In the genomic region with DNA sequence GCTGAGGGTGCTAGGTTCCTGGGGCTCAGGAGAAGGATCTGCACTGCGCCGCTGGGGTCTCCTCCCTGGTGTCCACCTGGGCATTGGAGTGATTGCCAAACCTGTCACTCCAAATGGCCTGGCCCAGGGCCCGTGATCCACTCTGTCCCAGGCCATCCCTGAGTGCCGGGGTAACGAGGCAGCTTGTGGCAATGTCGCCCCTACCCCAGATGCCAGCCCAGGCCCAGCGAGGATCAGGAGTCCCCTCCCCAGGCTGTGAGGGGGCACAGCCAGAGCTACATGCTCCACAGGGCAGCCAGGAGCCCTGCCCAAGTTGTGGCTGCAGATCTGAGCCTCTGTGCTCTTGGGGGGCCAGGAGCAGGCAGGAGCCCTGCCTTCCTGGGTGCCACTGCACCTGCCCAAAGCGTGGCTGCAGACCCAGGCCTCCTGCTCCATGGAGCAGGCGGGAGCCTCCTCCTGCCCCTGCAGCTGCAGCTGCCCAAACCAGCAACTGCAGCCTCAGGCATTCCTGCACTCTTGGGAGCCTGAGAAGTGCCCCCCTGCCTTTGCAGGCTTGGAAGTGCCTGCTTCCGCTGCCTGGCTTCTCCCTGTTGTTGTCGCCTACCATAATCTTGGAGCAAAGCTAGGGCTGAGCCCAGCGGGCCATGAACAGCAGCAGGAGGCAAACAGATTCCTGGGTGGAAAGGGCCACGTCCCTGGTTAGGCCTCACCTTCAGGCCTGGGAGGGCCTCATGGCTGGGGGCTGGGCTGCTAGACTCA, we compare ENCODE assay signal across 2 cellular contexts.
TF ChIP-seq lines count a peak whose summit lies in the region.

No MANE protein-coding gene starts in this region.

TF ChIP-seq in HEK293, 187 proteins besides CTCF, POLR2A, EP300 and RAD21:
- TF ChIP-seq PRDM2 (tag by site-specific recombination; IDR thresholded peaks at IDR 0.05; ENCODE audit: borderline replicate concordance) = no peak
- TF ChIP-seq ZNF175 (tag by site-specific recombination; IDR thresholded peaks at IDR 0.05) = no peak
- TF ChIP-seq BCL11A (tag by site-specific recombination; IDR thresholded peaks at IDR 0.05; ENCODE audit: low read depth) = no peak
- TF ChIP-seq, protein P1, sequence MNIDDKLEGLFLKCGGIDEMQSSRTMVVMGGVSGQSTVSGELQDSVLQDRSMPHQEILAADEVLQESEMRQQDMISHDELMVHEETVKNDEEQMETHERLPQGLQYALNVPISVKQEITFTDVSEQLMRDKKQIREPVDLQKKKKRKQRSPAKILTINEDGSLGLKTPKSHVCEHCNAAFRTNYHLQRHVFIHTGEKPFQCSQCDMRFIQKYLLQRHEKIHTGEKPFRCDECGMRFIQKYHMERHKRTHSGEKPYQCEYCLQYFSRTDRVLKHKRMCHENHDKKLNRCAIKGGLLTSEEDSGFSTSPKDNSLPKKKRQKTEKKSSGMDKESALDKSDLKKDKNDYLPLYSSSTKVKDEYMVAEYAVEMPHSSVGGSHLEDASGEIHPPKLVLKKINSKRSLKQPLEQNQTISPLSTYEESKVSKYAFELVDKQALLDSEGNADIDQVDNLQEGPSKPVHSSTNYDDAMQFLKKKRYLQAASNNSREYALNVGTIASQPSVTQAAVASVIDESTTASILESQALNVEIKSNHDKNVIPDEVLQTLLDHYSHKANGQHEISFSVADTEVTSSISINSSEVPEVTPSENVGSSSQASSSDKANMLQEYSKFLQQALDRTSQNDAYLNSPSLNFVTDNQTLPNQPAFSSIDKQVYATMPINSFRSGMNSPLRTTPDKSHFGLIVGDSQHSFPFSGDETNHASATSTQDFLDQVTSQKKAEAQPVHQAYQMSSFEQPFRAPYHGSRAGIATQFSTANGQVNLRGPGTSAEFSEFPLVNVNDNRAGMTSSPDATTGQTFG (tag by site-specific recombination; IDR thresholded peaks at IDR 0.05; ENCODE audit: borderline replicate concordance) = no peak
- TF ChIP-seq ZNF843 (tag by site-specific recombination; IDR thresholded peaks at IDR 0.05) = no peak
- peak; percentile 84 for TF ChIP-seq ZIC2 (tag by site-specific recombination; IDR thresholded peaks at IDR 0.05)
- TF ChIP-seq ZNF112 (tag by site-specific recombination; IDR thresholded peaks at IDR 0.05) = no peak
- no peak for TF ChIP-seq ZNF155 (tag by site-specific recombination; IDR thresholded peaks at IDR 0.05)
- TF ChIP-seq ZBTB20 (tag by site-specific recombination; IDR thresholded peaks at IDR 0.05) = peak; percentile 74

TF ChIP-seq in H1, 55 proteins besides CTCF, POLR2A, EP300 and RAD21:
- TF ChIP-seq TBP (IDR thresholded peaks at IDR 0.05; ENCODE audit: low read depth, low read length) = no peak
- TF ChIP-seq, protein P2, sequence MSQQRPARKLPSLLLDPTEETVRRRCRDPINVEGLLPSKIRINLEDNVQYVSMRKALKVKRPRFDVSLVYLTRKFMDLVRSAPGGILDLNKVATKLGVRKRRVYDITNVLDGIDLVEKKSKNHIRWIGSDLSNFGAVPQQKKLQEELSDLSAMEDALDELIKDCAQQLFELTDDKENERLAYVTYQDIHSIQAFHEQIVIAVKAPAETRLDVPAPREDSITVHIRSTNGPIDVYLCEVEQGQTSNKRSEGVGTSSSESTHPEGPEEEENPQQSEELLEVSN (IDR thresholded peaks at IDR 0.05) = peak; percentile 43; the same call in 1 of the 2 replicates
